Comparison of ENCODE assay signal across 26 cellular contexts in genomic region chr11:28482666-28483065, GRCh38.
"Had no signal": no experiment of that assay in that cellular context is flagged by ENCODE, and none has a peak within 500 bp of the region (broad histone marks: within the 10 kb centered on the region; RNA-seq: fewer than 3 reads in every experiment).

No MANE protein-coding gene starts in this region.

- H3K9me3 ChIP-seq: ovary, psoas muscle, right lobe of liver, sigmoid colon, stomach, thoracic aorta, thyroid gland, tibial nerve, upper lobe of left lung, vagina had no signal

- H3K36me3 Mint-ChIP-seq: neural progenitor cell; stimulated activated effector memory CD8-positive, alpha-beta T cell treated with anti-CD3 and anti-CD28 coated beads, Interleukin-12 subunit alpha, Interleukin-12 subunit beta, amount 100 ng/mL, for 72 hours; stimulated activated naive B cell treated with anti-CD40 and anti-IgM and Interleukin-4, amounts not matched to agents 10 μg/mL and 1 μg/mL and 100 μg/mL, for 72 hours had no signal

- H3K4me3 Mint-ChIP-seq: nephron; neural progenitor cell; stimulated activated effector memory CD8-positive, alpha-beta T cell treated with anti-CD3 and anti-CD28 coated beads, Interleukin-12 subunit alpha, Interleukin-12 subunit beta, amount 100 ng/mL, for 72 hours; stimulated activated naive B cell treated with anti-CD40 and anti-IgM and Interleukin-4, amounts not matched to agents 10 μg/mL and 1 μg/mL and 100 μg/mL, for 72 hours; stimulated activated naive CD8-positive, alpha-beta T cell treated with anti-CD3 and anti-CD28 coated beads, Interleukin-15, Interleukin-2, amounts not matched to agents 100 ng/mL and 50 ng/mL, for 24 hours had no signal

- H3K27ac ChIP-seq: neural progenitor cell, ovary, parathyroid adenoma, psoas muscle, right lobe of liver, sigmoid colon, stomach, thoracic aorta, thyroid gland, tibial nerve, upper lobe of left lung, vagina had no signal

- H3K79me2 ChIP-seq: parathyroid adenoma had no signal

- H3K36me3 ChIP-seq: neural progenitor cell, ovary, right lobe of liver, sigmoid colon, stomach, thoracic aorta, thyroid gland, tibial nerve, upper lobe of left lung, vagina had no signal

- H3K4me1 ChIP-seq: parathyroid adenoma, psoas muscle, right lobe of liver, sigmoid colon, stomach, thyroid gland, tibial nerve, upper lobe of left lung, vagina had no signal

- H3K27ac Mint-ChIP-seq: nephron; neural progenitor cell; progenitor cell of endocrine pancreas; stimulated activated effector memory CD8-positive, alpha-beta T cell treated with anti-CD3 and anti-CD28 coated beads, Interleukin-12 subunit alpha, Interleukin-12 subunit beta, amount 100 ng/mL, for 72 hours; stimulated activated naive B cell treated with anti-CD40 and anti-IgM and Interleukin-4, amounts not matched to agents 10 μg/mL and 1 μg/mL and 100 μg/mL, for 72 hours; stimulated activated naive CD8-positive, alpha-beta T cell treated with anti-CD3 and anti-CD28 coated beads, Interleukin-15, Interleukin-2, amounts not matched to agents 100 ng/mL and 50 ng/mL, for 24 hours had no signal

- ATAC-seq: psoas muscle; right cardiac atrium; right lobe of liver; stimulated activated effector memory CD8-positive, alpha-beta T cell treated with anti-CD3 and anti-CD28 coated beads, Interleukin-12 subunit alpha, Interleukin-12 subunit beta, amount 100 ng/mL, for 72 hours; stimulated activated naive B cell treated with anti-CD40 and anti-IgM and Interleukin-4, amounts not matched to agents 10 μg/mL and 1 μg/mL and 100 μg/mL, for 72 hours had no signal

- H3K4me2 ChIP-seq: neural progenitor cell had no signal

- H3K9ac ChIP-seq: neural progenitor cell, parathyroid adenoma had no signal

- H2AFZ ChIP-seq: neural progenitor cell, parathyroid adenoma had no signal

- H3K4me3 ChIP-seq: neural progenitor cell, ovary, psoas muscle, right lobe of liver, sigmoid colon, stomach, thoracic aorta, thyroid gland, tibial nerve, upper lobe of left lung, vagina had no signal

- H3K27me3 Mint-ChIP-seq: progenitor cell of endocrine pancreas; stimulated activated naive B cell treated with anti-CD40 and anti-IgM and Interleukin-4, amounts not matched to agents 10 μg/mL and 1 μg/mL and 100 μg/mL, for 72 hours; stimulated activated naive CD8-positive, alpha-beta T cell treated with anti-CD3 and anti-CD28 coated beads, Interleukin-15, Interleukin-2, amounts not matched to agents 100 ng/mL and 50 ng/mL, for 24 hours had no signal

- H3K4me1 Mint-ChIP-seq: nephron; stimulated activated effector memory CD8-positive, alpha-beta T cell treated with anti-CD3 and anti-CD28 coated beads, Interleukin-12 subunit alpha, Interleukin-12 subunit beta, amount 100 ng/mL, for 72 hours; stimulated activated naive B cell treated with anti-CD40 and anti-IgM and Interleukin-4, amounts not matched to agents 10 μg/mL and 1 μg/mL and 100 μg/mL, for 72 hours had no signal

- DNase-seq: occipital lobe; ovary; posterior cingulate gyrus; psoas muscle; right cardiac atrium; right lobe of liver; sigmoid colon; small intestine; stimulated activated CD4-positive, alpha-beta T cell treated with anti-CD3 and anti-CD28 coated beads, Interleukin-15, amount 100 ng/mL, for 24 hours; stimulated activated CD4-positive, alpha-beta T cell treated with anti-CD3 and anti-CD28 coated beads, Interleukin-2, amount 100 ng/mL, for 24 hours; stimulated activated CD4-positive, alpha-beta T cell treated with anti-CD3 and anti-CD28 coated beads, Interleukin-2, amount 100 ng/mL, for 48 hours; stimulated activated CD4-positive, alpha-beta T cell treated with anti-CD3 and anti-CD28 coated beads, Interleukin-4, amount 100 ng/mL, for 24 hours; stimulated activated naive B cell treated with anti-CD40 and anti-IgM and Interleukin-4, amounts not matched to agents 10 μg/mL and 1 μg/mL and 100 μg/mL, for 72 hours; stimulated activated naive CD4-positive, alpha-beta T cell treated with Interleukin-2 at 50 U/mL for 16 hours; stomach; thyroid gland; upper lobe of left lung had no signal

- H3K9me3 Mint-ChIP-seq: nephron; neural progenitor cell; stimulated activated naive B cell treated with anti-CD40 and anti-IgM and Interleukin-4, amounts not matched to agents 10 μg/mL and 1 μg/mL and 100 μg/mL, for 72 hours; stimulated activated naive CD8-positive, alpha-beta T cell treated with anti-CD3 and anti-CD28 coated beads, Interleukin-15, Interleukin-2, amounts not matched to agents 100 ng/mL and 50 ng/mL, for 24 hours had no signal

- H3K27me3 ChIP-seq: neural progenitor cell, ovary, right lobe of liver, sigmoid colon, stomach, thyroid gland, tibial nerve, upper lobe of left lung, vagina had no signal
